In the genomic region with DNA sequence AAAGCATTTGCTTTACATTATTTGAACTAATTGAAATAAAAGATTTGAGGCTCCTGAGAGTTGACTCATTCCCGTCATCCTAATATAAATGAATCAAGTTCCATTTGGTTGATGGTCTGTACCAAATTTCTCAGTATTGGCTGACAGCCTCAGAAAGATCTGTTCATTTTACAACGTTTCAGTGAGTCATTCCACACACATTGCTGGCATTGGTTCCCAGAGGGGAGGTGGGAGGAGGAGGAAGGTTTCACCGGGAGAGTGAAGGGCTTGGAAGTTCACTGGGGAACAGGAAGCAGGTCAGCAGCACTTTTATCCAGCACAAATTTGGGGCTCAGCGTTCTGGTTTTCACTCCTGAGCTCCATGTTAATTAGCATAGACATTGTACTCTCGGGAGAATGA, we compare ENCODE assay signal across 13 cellular contexts.
A peak's percentile ranks its signal among the peaks of the same experiment; 100 is the strongest.
DNase-seq lines count a peak whose midpoint lies in the region; ATAC-seq and TF ChIP-seq lines count a peak whose summit lies in the region.
"Had no signal": no experiment of that assay in that cellular context is flagged by ENCODE, and none has a peak within 500 bp of the region (broad histone marks: within the 10 kb centered on the region; RNA-seq: fewer than 3 reads in every experiment).

No MANE protein-coding gene starts in this region.

- no peaks in the 10 kb centered on the region for H3K79me2 ChIP-seq in GM23248 (ENCODE audit: insufficient read depth)

- 4 to 6% methylated on average over 5 of the region's 5 CpGs for WGBS in GM23248 (ENCODE audit: low coverage in 1 of 2, low lambda C conversion rate in 2 of 2, missing lambda C conversion rate in 2 of 2), 2 experiments

- peak; percentile 81 for DNase-seq in GM23248
- DNase-seq in adipocyte (ENCODE audit: low read depth) = peak; percentile 57
- DNase-seq in head of caudate nucleus = peak in 34 of 42 donors; percentile 2 to 84 (median 36)
- no peak for DNase-seq in activated T-cell treated with anti-CD3 and anti-CD28 coated beads, Interleukin-2, amount 50 U/mL, for 4 hours
- DNase-seq in CD1c-positive myeloid dendritic cell (ENCODE audit: extremely low spot score) = no peak
- no peak for DNase-seq in breast epithelium (ENCODE audit: low spot score in 2 of 2)
- no peak for DNase-seq in activated CD4-positive, alpha-beta memory T cell treated with anti-CD3 and anti-CD28 coated beads, Interleukin-2, amount 10 ng/mL, durations not matched to agents 7 days and 5 days
- DNase-seq: activated CD4-positive, alpha-beta T cell treated with anti-CD3 and anti-CD28 coated beads for 4 hours; DMS79; kidney glomerular epithelial cell; naive B cell; NCI-H2029 had no signal

- H3K4me2 ChIP-seq in GM23248 (ENCODE audit: unreplicated experiment) (peak overlapping the region; percentile 70), skeletal muscle satellite cell (ENCODE audit: low read length) (peak overlapping the region; percentile 77)

- H3K36me3 ChIP-seq in GM23248 (ENCODE audit: low read depth) (no peaks in the 10 kb centered on the region), adipocyte (ENCODE audit: control insufficient read depth, insufficient read depth, low read length, severe bottlenecking) (no peaks in the 10 kb centered on the region), skeletal muscle satellite cell (ENCODE audit: insufficient read depth, low read length) (no peaks in the 10 kb centered on the region), breast epithelium (no peaks in the 10 kb centered on the region)

- no peak overlapping the region; the same call in 1 of the 2 replicates for H2AFZ ChIP-seq in GM23248

- H3K27ac ChIP-seq in GM23248 (peak overlapping the region; percentile 42; the same call in 1 of the 2 replicates), breast epithelium (no peak overlapping the region)

- H3K27me3 ChIP-seq in GM23248 (replicated peaks; ENCODE audit: insufficient read depth) = no peaks in the 10 kb centered on the region
- H3K27me3 ChIP-seq in adipocyte (replicated peaks; ENCODE audit: control insufficient read depth, insufficient read depth, low read length) = peaks cover 15% of the 10 kb centered on the region
- H3K27me3 ChIP-seq in skeletal muscle satellite cell (ENCODE audit: control insufficient read depth, insufficient read depth, low read length) = no peaks in the 10 kb centered on the region
- no peaks in the 10 kb centered on the region for H3K27me3 ChIP-seq in breast epithelium

- no peaks in the 10 kb centered on the region for H3K9me2 ChIP-seq in GM23248 (ENCODE audit: insufficient read depth)

- H3F3A ChIP-seq in GM23248 (ENCODE audit: insufficient read depth) = peaks cover 36% of the 10 kb centered on the region

- no peaks in the 10 kb centered on the region for H3K27me3 Mint-ChIP-seq in activated T-cell treated with anti-CD3 and anti-CD28 coated beads, Interleukin-2, amount 50 U/mL, for 4 hours (ENCODE audit: low read depth)
- no peaks in the 10 kb centered on the region for H3K27me3 Mint-ChIP-seq in activated CD4-positive, alpha-beta memory T cell treated with anti-CD3 and anti-CD28 coated beads, Interleukin-2, amount 10 ng/mL, durations not matched to agents 7 days and 5 days
- H3K27me3 Mint-ChIP-seq: naive B cell had no signal

- H3K4me3 Mint-ChIP-seq in activated T-cell treated with anti-CD3 and anti-CD28 coated beads, Interleukin-2, amount 50 U/mL, for 4 hours = no peak overlapping the region
- no peak overlapping the region for H3K4me3 Mint-ChIP-seq in activated CD4-positive, alpha-beta memory T cell treated with anti-CD3 and anti-CD28 coated beads, Interleukin-2, amount 10 ng/mL, durations not matched to agents 7 days and 5 days
- H3K4me3 Mint-ChIP-seq: naive B cell had no signal

- intact Hi-C loops in head of caudate nucleus (cut with DNase I) = no loop called here
- intact Hi-C loops in breast epithelium (cut with DNase I; ENCODE audit: low total_unique reads) = no loop called here

- no peak for ATAC-seq in activated T-cell treated with anti-CD3 and anti-CD28 coated beads, Interleukin-2, amount 50 U/mL, for 4 hours

- peaks cover 44% of the 10 kb centered on the region for H3K4me1 ChIP-seq in GM23248 (ENCODE audit: insufficient read depth)
- H3K4me1 ChIP-seq in adipocyte (ENCODE audit: control insufficient read depth, insufficient read depth, low read length) = no peaks in the 10 kb centered on the region
- peaks cover 45% of the 10 kb centered on the region for H3K4me1 ChIP-seq in skeletal muscle satellite cell (ENCODE audit: control insufficient read depth, insufficient read depth, low read length)
- H3K4me1 ChIP-seq in breast epithelium = no peaks in the 10 kb centered on the region

- H3K27ac Mint-ChIP-seq in activated CD4-positive, alpha-beta memory T cell treated with anti-CD3 and anti-CD28 coated beads, Interleukin-2, amount 10 ng/mL, durations not matched to agents 7 days and 5 days = no peak overlapping the region
- H3K27ac Mint-ChIP-seq: naive B cell had no signal

- no peak for TF ChIP-seq POLR2A in breast epithelium (IDR thresholded peaks at IDR 0.05)

- no peak for TF ChIP-seq CTCF in breast epithelium (IDR thresholded peaks at IDR 0.05)

- POLR2A ChIA-PET in activated CD4-positive, alpha-beta memory T cell treated with anti-CD3 and anti-CD28 coated beads, Interleukin-2, amount 10 ng/mL, durations not matched to agents 7 days and 5 days (lab: Charles Lee) = no interaction called here

- no peaks in the 10 kb centered on the region for H3K9me3 ChIP-seq in GM23248 (ENCODE audit: low read depth)
- peaks cover 6% of the 10 kb centered on the region for H3K9me3 ChIP-seq in adipocyte (ENCODE audit: control insufficient read depth, low read length)
- H3K9me3 ChIP-seq in skeletal muscle satellite cell (replicated peaks; ENCODE audit: low read length) = no peaks in the 10 kb centered on the region
- no peaks in the 10 kb centered on the region for H3K9me3 ChIP-seq in breast epithelium

- H3K4me3 ChIP-seq in GM23248 (peak overlapping the region; percentile 39), adipocyte (ENCODE audit: low read length) (no peak overlapping the region), skeletal muscle satellite cell (ENCODE audit: low read length) (peak overlapping the region; percentile 36), breast epithelium (no peak overlapping the region)

- H3K36me3 Mint-ChIP-seq in activated T-cell treated with anti-CD3 and anti-CD28 coated beads, Interleukin-2, amount 50 U/mL, for 4 hours (ENCODE audit: insufficient read depth) = no peaks in the 10 kb centered on the region
- no peaks in the 10 kb centered on the region for H3K36me3 Mint-ChIP-seq in activated CD4-positive, alpha-beta memory T cell treated with anti-CD3 and anti-CD28 coated beads, Interleukin-2, amount 10 ng/mL, durations not matched to agents 7 days and 5 days (ENCODE audit: low read depth)
- H3K36me3 Mint-ChIP-seq: naive B cell had no signal

- in situ Hi-C loops in GM23248 (cut with MboI) = no loop called here

- CTCF ChIA-PET in activated CD4-positive, alpha-beta memory T cell treated with anti-CD3 and anti-CD28 coated beads, Interleukin-2, amount 10 ng/mL, durations not matched to agents 7 days and 5 days (lab: Charles Lee) = no interaction called here

- H3K9ac ChIP-seq in GM23248 = no peak overlapping the region
- no peak overlapping the region for H3K9ac ChIP-seq in adipocyte (ENCODE audit: low read length)
- H3K9ac ChIP-seq in skeletal muscle satellite cell (ENCODE audit: low read depth, low read length) = peak overlapping the region; percentile 58

- peaks cover 6% of the 10 kb centered on the region for H3K9me3 Mint-ChIP-seq in activated T-cell treated with anti-CD3 and anti-CD28 coated beads, Interleukin-2, amount 50 U/mL, for 4 hours
- H3K9me3 Mint-ChIP-seq in activated CD4-positive, alpha-beta memory T cell treated with anti-CD3 and anti-CD28 coated beads, Interleukin-2, amount 10 ng/mL, durations not matched to agents 7 days and 5 days = peaks cover 5% of the 10 kb centered on the region

- no peaks in the 10 kb centered on the region for H4K20me1 ChIP-seq in GM23248 (ENCODE audit: insufficient read depth)

- no peaks in the 10 kb centered on the region for H3K4me1 Mint-ChIP-seq in activated T-cell treated with anti-CD3 and anti-CD28 coated beads, Interleukin-2, amount 50 U/mL, for 4 hours (ENCODE audit: low read depth)
- H3K4me1 Mint-ChIP-seq in activated CD4-positive, alpha-beta memory T cell treated with anti-CD3 and anti-CD28 coated beads, Interleukin-2, amount 10 ng/mL, durations not matched to agents 7 days and 5 days = no peaks in the 10 kb centered on the region
- H3K4me1 Mint-ChIP-seq: naive B cell had no signal

Comparison
In these comparisons a context has a peak if more than half of its experiments do, and no peak if none do; other contexts are left out.
1. DNase-seq: peak in GM23248 (single experiment), adipocyte (single experiment) and head of caudate nucleus (34 of 42); none in activated T-cell treated with anti-CD3 and anti-CD28 coated beads, Interleukin-2, amount 50 U/mL, for 4 hours (single experiment), CD1c-positive myeloid dendritic cell (single experiment), breast epithelium (0 of 2) and activated CD4-positive, alpha-beta memory T cell treated with anti-CD3 and anti-CD28 coated beads, Interleukin-2, amount 10 ng/mL, durations not matched to agents 7 days and 5 days (single experiment).
2. H3K4me3 ChIP-seq: peak in GM23248 (single experiment) and skeletal muscle satellite cell (single experiment); none in adipocyte (single experiment) and breast epithelium (0 of 3).